Comparison of ENCODE assay signal across 8 cellular contexts in genomic region chr9:127715443-127716337, GRCh38. TPM values are rescaled to one million over a fixed set of nuclear protein-coding genes. Genes with fewer than 3 reads are reported as not detected.
DNase-seq lines count a peak whose midpoint lies in the region; ATAC-seq and TF ChIP-seq lines count a peak whose summit lies in the region.

Gene PTRH1, minus strand, starts transcription at chr9:127715663. Its CDS starts 24 bp downstream, at chr9:127715639.
A gene with protein sequence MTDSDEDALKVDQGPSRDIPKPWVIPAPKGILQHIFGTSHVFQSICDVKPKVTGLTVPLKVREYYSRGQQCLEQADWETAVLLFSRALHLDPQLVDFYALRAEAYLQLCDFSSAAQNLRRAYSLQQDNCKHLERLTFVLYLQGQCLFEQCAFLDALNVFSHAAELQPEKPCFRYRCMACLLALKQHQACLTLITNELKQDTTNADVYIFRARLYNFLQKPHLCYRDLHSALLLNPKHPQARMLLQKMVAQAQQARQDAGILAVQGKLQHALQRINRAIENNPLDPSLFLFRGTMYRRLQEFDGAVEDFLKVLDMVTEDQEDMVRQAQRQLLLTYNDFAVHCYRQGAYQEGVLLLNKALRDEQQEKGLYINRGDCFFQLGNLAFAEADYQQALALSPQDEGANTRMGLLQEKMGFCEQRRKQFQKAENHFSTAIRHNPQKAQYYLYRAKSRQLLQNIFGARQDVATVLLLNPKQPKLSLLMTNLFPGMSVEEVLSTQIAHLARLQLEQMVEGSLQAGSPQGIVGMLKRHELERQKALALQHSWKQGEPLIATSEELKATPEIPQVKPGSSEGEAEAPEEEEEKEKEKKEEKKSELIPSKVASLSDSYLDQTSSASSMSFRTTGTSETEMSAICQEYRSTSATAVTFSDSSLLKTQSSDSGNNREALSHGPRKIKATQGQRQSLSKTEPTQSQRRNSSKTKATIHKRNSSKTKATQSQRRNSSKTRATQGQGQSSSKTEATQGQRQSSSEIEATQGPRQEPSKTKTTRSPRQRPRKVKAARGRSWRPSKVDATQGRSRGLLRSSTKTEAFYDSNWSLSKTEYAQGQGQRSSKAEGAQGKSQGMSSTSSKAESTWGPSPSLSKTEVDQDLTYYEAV (plus strand): TSS chr9:127716079. CDS start chr9:127716146, 67 bp downstream.

- peaks cover 13% of the 10 kb centered on the region; the same call in 1 of the 2 replicates for H3K79me2 ChIP-seq in SK-N-SH (ENCODE audit: insufficient read depth)

- no peaks in the 10 kb centered on the region for H3K27me3 ChIP-seq in SK-N-SH (ENCODE audit: insufficient read depth)

- H3K36me3 Mint-ChIP-seq in activated naive CD4-positive, alpha-beta T cell treated with anti-CD3 and anti-CD28 coated beads, Interleukin-2, amount 50 U/mL, for 72 hours: peaks cover 6% of the 10 kb centered on the region in 2 donors

- H3K9ac ChIP-seq in SK-N-SH: peak within 1 kb of the TSS; percentile 81

- CTCF ChIA-PET in SK-N-SH (lab: Yijun Ruan, JAX): interaction anchor here (0.6 to 2.5 kb wide), 8 partner anchors 9 to 129 kb away, joined by 3 to 15 read pairs (median 4); partner anchors contain the start of gene TOR2A

- H3K27ac ChIP-seq in SK-N-SH (ENCODE audit: low read depth in 2 of 2, low read length in 1 of 2) (peak within 1 kb of the TSS; percentile 43 to 62), temporal lobe (ENCODE audit: low read depth, low read length) (peak within 1 kb of the TSS; percentile 1)

- peak; percentile 90 for DNase-seq in NCI-H1092 (lab: John Stamatoyannopoulos, UW)
- DNase-seq in SK-N-SH: peak; percentile 99
- DNase-seq in activated naive CD4-positive, alpha-beta T cell treated with anti-CD3 and anti-CD28 coated beads, Interleukin-2, amount 50 U/mL, for 72 hours (ENCODE audit: low spot score in 2 of 2): peak; percentile 96 to 98
- DNase-seq in glomerular visceral epithelial cell (ENCODE audit: extremely low spot score): peak; percentile 94
- DNase-seq in occipital lobe (lab: John Stamatoyannopoulos, UW): peak; percentile 93

- H3K27ac Mint-ChIP-seq in activated naive CD4-positive, alpha-beta T cell treated with anti-CD3 and anti-CD28 coated beads, Interleukin-2, amount 50 U/mL, for 72 hours: peak within 1 kb of the TSS; percentile 91 to 95

- no peak for TF ChIP-seq CTCF in SK-N-SH (IDR thresholded peaks at IDR 0.05)

- H3K9me3 Mint-ChIP-seq in activated naive CD4-positive, alpha-beta T cell treated with anti-CD3 and anti-CD28 coated beads, Interleukin-2, amount 50 U/mL, for 72 hours: no peaks in the 10 kb centered on the region

- no peaks in the 10 kb centered on the region for H3F3A ChIP-seq in SK-N-SH (replicated peaks; ENCODE audit: insufficient read depth)

- WGBS in SK-N-SH (ENCODE audit: low lambda C conversion rate): 24% methylated on average over 25 of the region's 65 CpGs

- POLR2A ChIA-PET in SK-N-SH (lab: Yijun Ruan, JAX): interaction anchor here (0.6 to 1.5 kb wide), 5 partner anchors 9 to 109 kb away, joined by 3 to 4 read pairs (median 3); partner anchors contain the start of gene CFAP157

- peak within 1 kb of the TSS; percentile 91 for H2AFZ ChIP-seq in SK-N-SH (ENCODE audit: low read depth)

- H3K9me3 ChIP-seq in SK-N-SH: no peaks in the 10 kb centered on the region

- peak; percentile 92 for ATAC-seq in HG02610 (IDR thresholded peaks at IDR 0.05; ENCODE audit: unreplicated experiment)
- peak; percentile 95 to 97 for ATAC-seq in activated naive CD4-positive, alpha-beta T cell treated with anti-CD3 and anti-CD28 coated beads, Interleukin-2, amount 50 U/mL, for 72 hours

- H3K36me3 ChIP-seq in SK-N-SH (replicated peaks in 1 of 2; ENCODE audit: control insufficient read depth in 1 of 2, insufficient read depth in 2 of 2, low read length in 1 of 2): no peaks in the 10 kb centered on the region

- H3K4me2 ChIP-seq in SK-N-SH: peak within 1 kb of the TSS; percentile 98

- peaks cover 0 to 23% of the 10 kb centered on the region in 2 experiments; a peak in 1 of 4 replicates for H3K4me1 ChIP-seq in SK-N-SH (ENCODE audit: control insufficient read depth in 1 of 2, insufficient read depth in 2 of 2, low read depth in 1 of 2, low read length in 1 of 2)

- TF ChIP-seq EP300 in SK-N-SH (IDR thresholded peaks at IDR 0.05; ENCODE audit: borderline replicate concordance in 1 of 2, low read depth in 1 of 2, low read length in 1 of 2): no peak

- H3K4me3 ChIP-seq in GM08714 (ENCODE audit: low read length) (peak within 1 kb of the TSS; percentile 74), SK-N-SH (ENCODE audit: low read depth in 2 of 2, low read length in 1 of 2) (peak within 1 kb of the TSS; percentile 94 to 98)

- TF ChIP-seq RAD21 in SK-N-SH (IDR thresholded peaks at IDR 0.05; ENCODE audit: low read length): no peak

- H3K9me2 ChIP-seq in SK-N-SH: no peaks in the 10 kb centered on the region

- no peaks in the 10 kb centered on the region for H4K20me1 ChIP-seq in SK-N-SH (ENCODE audit: insufficient read depth)

TF ChIP-seq in SK-N-SH, 30 proteins besides CTCF, POLR2A, EP300 and RAD21 (continues in another document):
- TF ChIP-seq MEF2A (IDR thresholded peaks at IDR 0.05; ENCODE audit: borderline replicate concordance, low read depth) (no peak), TAF1 (IDR thresholded peaks at IDR 0.05; ENCODE audit: borderline replicate concordance, low read depth, low read length) (0 out of 2 replicates have a peak, but pooled peaks have one; percentile 13), TCF12 (IDR thresholded peaks at IDR 0.05) (no peak), NRF1 (IDR thresholded peaks at IDR 0.05; ENCODE audit: low read depth, low read length) (no peak), FOSL2 (IDR thresholded peaks at IDR 0.05; ENCODE audit: borderline replicate concordance, low read depth) (no peak), JUND (IDR thresholded peaks at IDR 0.05) (no peak), USF2 (IDR thresholded peaks at IDR 0.05; ENCODE audit: borderline replicate concordance, low read depth, low read length) (no peak), GABPA (IDR thresholded peaks at IDR 0.05; ENCODE audit: low read depth) (peak; percentile 75), SIN3A (IDR thresholded peaks at IDR 0.05; ENCODE audit: borderline replicate concordance, low read depth, low read length) (peak; percentile 46; the same call in 1 of the 2 replicates), POLR2AphosphoS5 (IDR thresholded peaks at IDR 0.05; ENCODE audit: low read depth, low read length) (no peak), FOXJ3 (CRISPR knock-in tag; IDR thresholded peaks at IDR 0.05) (no peak), RFX5 (IDR thresholded peaks at IDR 0.05; ENCODE audit: low read length) (peak; percentile 87), SMC3 (IDR thresholded peaks at IDR 0.05; ENCODE audit: low read depth, low read length) (no peak), CHD2 (IDR thresholded peaks at IDR 0.05; ENCODE audit: low read length, partially characterized antibody) (peak; percentile 86), YY1 (IDR thresholded peaks at IDR 0.05; ENCODE audit: low read depth) (peak; percentile 99), FOXM1 (IDR thresholded peaks at IDR 0.05; ENCODE audit: low read depth) (no peak), EZH2phosphoT487 (IDR thresholded peaks at IDR 0.05; ENCODE audit: borderline replicate concordance, low read depth) (no peak), RCOR1 (IDR thresholded peaks at IDR 0.05; ENCODE audit: low read length) (no peak)
- TF ChIP-seq, protein P1, sequence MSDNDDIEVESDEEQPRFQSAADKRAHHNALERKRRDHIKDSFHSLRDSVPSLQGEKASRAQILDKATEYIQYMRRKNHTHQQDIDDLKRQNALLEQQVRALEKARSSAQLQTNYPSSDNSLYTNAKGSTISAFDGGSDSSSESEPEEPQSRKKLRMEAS (IDR thresholded peaks at IDR 0.05; ENCODE audit: low read depth): no peak; the same call in none of the 2 replicates
- TF ChIP-seq, protein P2, sequence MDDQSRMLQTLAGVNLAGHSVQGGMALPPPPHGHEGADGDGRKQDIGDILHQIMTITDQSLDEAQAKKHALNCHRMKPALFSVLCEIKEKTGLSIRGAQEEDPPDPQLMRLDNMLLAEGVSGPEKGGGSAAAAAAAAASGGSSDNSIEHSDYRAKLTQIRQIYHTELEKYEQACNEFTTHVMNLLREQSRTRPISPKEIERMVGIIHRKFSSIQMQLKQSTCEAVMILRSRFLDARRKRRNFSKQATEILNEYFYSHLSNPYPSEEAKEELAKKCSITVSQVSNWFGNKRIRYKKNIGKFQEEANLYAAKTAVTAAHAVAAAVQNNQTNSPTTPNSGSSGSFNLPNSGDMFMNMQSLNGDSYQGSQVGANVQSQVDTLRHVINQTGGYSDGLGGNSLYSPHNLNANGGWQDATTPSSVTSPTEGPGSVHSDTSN (IDR thresholded peaks at IDR 0.05): peak; percentile 75
- TF ChIP-seq, protein P3, sequence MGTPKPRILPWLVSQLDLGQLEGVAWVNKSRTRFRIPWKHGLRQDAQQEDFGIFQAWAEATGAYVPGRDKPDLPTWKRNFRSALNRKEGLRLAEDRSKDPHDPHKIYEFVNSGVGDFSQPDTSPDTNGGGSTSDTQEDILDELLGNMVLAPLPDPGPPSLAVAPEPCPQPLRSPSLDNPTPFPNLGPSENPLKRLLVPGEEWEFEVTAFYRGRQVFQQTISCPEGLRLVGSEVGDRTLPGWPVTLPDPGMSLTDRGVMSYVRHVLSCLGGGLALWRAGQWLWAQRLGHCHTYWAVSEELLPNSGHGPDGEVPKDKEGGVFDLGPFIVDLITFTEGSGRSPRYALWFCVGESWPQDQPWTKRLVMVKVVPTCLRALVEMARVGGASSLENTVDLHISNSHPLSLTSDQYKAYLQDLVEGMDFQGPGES (IDR thresholded peaks at IDR 0.05; ENCODE audit: low read depth, low read length): peak; percentile 54

RNA-seq across cellular contexts. Expression of gene PTRH1, which starts in this region (rescaled TPM):
- 41.1 and 42.2 TPM in 2 replicates for polyA plus RNA-seq in SK-N-SH (2012; rRNA removed)
- 22.6 and 29.7 TPM in 2 replicates for polyA plus RNA-seq in SK-N-SH (2012; cell fraction: cytosol; rRNA removed)
- polyA plus RNA-seq in SK-N-SH (2012; cell fraction: nucleus; rRNA removed): 31.8 and 53.9 TPM in 2 replicates
- 10 to 100 TPM in 1 of 2 donors, 1 to 10 TPM in 1; 9.5 to 12.6 TPM for total RNA-seq in activated naive CD4-positive, alpha-beta T cell treated with anti-CD3 and anti-CD28 coated beads, Interleukin-2, amount 50 U/mL, for 72 hours
- 5.0 TPM for total RNA-seq in occipital lobe
- total RNA-seq in temporal lobe: 5.2 TPM

RNA-seq across cellular contexts. Expression of the second gene that starts in this region (rescaled TPM):
- polyA plus RNA-seq in SK-N-SH (2012; rRNA removed): 0.03 and 0.05 TPM in 2 replicates
- 0.01 and 0.03 TPM in 2 replicates for polyA plus RNA-seq in SK-N-SH (2012; cell fraction: cytosol; rRNA removed)
- polyA plus RNA-seq in SK-N-SH (2012; cell fraction: nucleus; rRNA removed): 0.21 and 0.24 TPM in 2 replicates
- total RNA-seq in activated naive CD4-positive, alpha-beta T cell treated with anti-CD3 and anti-CD28 coated beads, Interleukin-2, amount 50 U/mL, for 72 hours: under 1 TPM; 0.62 to 0.73 TPM
- total RNA-seq in occipital lobe: not detected
- not detected for total RNA-seq in temporal lobe

Comparison
In these comparisons a context has a peak if more than half of its experiments do, and no peak if none do; other contexts are left out.
1. Peak in every context shown above with its lines: DNase-seq, ATAC-seq, H3K4me3 ChIP-seq and H3K27ac ChIP-seq.